In the genomic region with DNA sequence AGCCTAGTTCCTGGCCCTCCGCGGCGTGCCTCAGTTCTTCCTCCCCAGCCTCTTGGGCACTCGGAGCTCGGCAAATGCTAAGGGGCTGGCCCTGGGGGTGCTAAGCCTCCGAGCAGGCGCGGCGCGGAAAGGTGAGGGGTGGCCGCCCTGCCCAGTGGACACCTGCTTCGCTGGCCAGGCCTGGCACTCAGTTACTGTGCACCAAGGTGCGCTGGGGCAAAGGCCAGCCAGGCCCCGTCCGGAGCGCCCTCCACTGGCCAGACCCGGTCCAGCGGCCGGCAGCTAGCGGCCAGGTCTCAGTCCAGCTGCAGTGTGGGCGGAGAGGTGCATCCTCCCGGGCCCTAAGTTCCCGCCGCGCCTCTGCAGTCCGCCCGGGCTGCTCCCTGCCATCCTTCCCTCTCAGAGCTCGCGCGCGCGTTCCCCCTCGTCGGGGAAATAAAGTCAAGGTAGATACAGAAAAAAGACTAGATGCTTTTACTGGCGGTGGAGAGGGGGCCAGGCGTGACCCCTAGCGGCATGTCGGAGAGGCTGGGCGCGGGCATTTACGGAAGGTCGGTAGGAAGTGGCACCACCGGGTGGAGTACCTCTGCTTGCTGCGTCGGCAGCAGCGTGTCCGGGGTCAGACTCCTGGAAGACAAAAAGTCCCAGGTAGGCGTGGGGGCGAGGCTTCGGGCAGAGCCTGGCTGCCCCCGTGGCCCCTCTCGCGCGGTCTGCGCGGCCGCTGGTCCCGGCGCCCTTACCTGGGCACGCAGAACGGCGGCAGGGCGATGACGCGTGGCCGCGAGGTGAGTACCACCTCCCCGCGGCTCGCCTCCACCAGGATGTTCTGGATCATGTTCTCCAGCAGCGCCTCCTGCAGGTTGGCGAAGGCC, we compare ENCODE assay signal across 1 cellular context.
A peak's percentile ranks its signal among the peaks of the same experiment; 100 is the strongest.
TF ChIP-seq lines count a peak whose summit lies in the region.

No MANE protein-coding gene starts in this region.

TF ChIP-seq in GM12878, 131 proteins besides CTCF, POLR2A, EP300 and RAD21:
- no peak for TF ChIP-seq SUPT20H (IDR thresholded peaks at IDR 0.05; ENCODE audit: borderline replicate concordance, control insufficient read depth, low read depth, low read length)
- 0 out of 2 replicates have a peak, but pooled peaks have one; percentile 36 for TF ChIP-seq TCF12 (IDR thresholded peaks at IDR 0.05; ENCODE audit: low read depth, low read length)
- TF ChIP-seq NFIC (IDR thresholded peaks at IDR 0.05; ENCODE audit: low read depth, low read length): no peak
- no peak for TF ChIP-seq IKZF1 (conservative IDR thresholded peaks at IDR 0.05)
- 0 out of 3 replicates have a peak, but pooled peaks of 1 of the 2 experiments have one; percentile 24 for TF ChIP-seq EGR1 (IDR thresholded peaks at IDR 0.05; ENCODE audit: borderline replicate concordance in 1 of 2, low read depth in 2 of 2, low read length in 2 of 2)
TF ChIP-seq in GM12878: peak in this region for 2.
